Comparison of ENCODE assay signal across 28 cellular contexts in genomic region chr1:225635649-225636048, GRCh38. TPM values are rescaled to one million over a fixed set of nuclear protein-coding genes. Genes with fewer than 3 reads are reported as not detected.
DNase-seq lines count a peak whose midpoint lies in the region; ATAC-seq and TF ChIP-seq lines count a peak whose summit lies in the region.
"Had no signal": no experiment of that assay in that cellular context is flagged by ENCODE, and none has a peak within 500 bp of the region (broad histone marks: within the 10 kb centered on the region; RNA-seq: fewer than 3 reads in every experiment).

No MANE protein-coding gene starts in this region.

- no peak overlapping the region for H2BK5ac ChIP-seq in IMR-90 (ENCODE audit: low read depth, low read length, poor library complexity, severe bottlenecking)

- no peak overlapping the region for H3K4me2 ChIP-seq in IMR-90 (ENCODE audit: low read depth, low read length)

- CTCF ChIA-PET in IMR-90 (lab: Yijun Ruan, JAX), result interaction anchor here (0.6 to 0.9 kb wide), 2 partner anchors 13 to 16 kb away, joined by 3 read pairs; no protein-coding TSS in a partner anchor

- H3K36me3 ChIP-seq in IMR-90 (ENCODE audit: control insufficient read depth, insufficient read depth, low read length), result peaks cover 4% of the 10 kb centered on the region
- H3K36me3 ChIP-seq in HAP-1 (replicated peaks), result peaks cover 29% of the 10 kb centered on the region
- H3K36me3 ChIP-seq: gastrocnemius medialis, transverse colon had no signal

- no peaks in the 10 kb centered on the region for H3K9me3 ChIP-seq in IMR-90 (ENCODE audit: control insufficient read depth, insufficient read depth, low read length)
- peaks cover 6% of the 10 kb centered on the region for H3K9me3 ChIP-seq in HAP-1
- H3K9me3 ChIP-seq: gastrocnemius medialis, transverse colon had no signal

- no peak for TF ChIP-seq RAD21 in IMR-90 (IDR thresholded peaks at IDR 0.05; ENCODE audit: low read length)

- no peak overlapping the region for H2AK5ac ChIP-seq in IMR-90 (ENCODE audit: low read depth, low read length)

- no peak overlapping the region for H2BK120ac ChIP-seq in IMR-90 (ENCODE audit: low read depth, low read length)

- no peak overlapping the region for H3K56ac ChIP-seq in IMR-90 (ENCODE audit: extremely low read depth, insufficient read depth, low read length)

- no peak overlapping the region for H2AK9ac ChIP-seq in IMR-90 (replicated peaks; ENCODE audit: low read depth, low read length, poor library complexity)

- no peaks in the 10 kb centered on the region; the same call in 1 of the 2 replicates for H3K9me1 ChIP-seq in IMR-90 (ENCODE audit: insufficient read depth, low read length)

- peak overlapping the region; percentile 59 for H3K27ac Mint-ChIP-seq in progenitor cell of endocrine pancreas
- H3K27ac Mint-ChIP-seq: activated CD8-positive, alpha-beta T cell treated with anti-CD3 and anti-CD28 coated beads, Interleukin-2, amount 10 ng/mL, durations not matched to agents 7 days and 5 days; dendritic cell treated with granulocyte-macrophage colony-stimulating factor and Interleukin-4, amounts not matched to agents 40 ng/mL and 50 ng/mL, for 4 days; naive thymus-derived CD8-positive, alpha-beta T cell; T-helper 2 cell treated with Interferon-gamma antibody and Interleukin-4, amounts not matched to agents 5 μg/mL and 100 μg/mL, for 36 hours had no signal

- no peak overlapping the region for H4K91ac ChIP-seq in IMR-90 (ENCODE audit: insufficient read depth, low read depth, low read length)

- peak; percentile 57 for DNase-seq in EH (ENCODE audit: low read depth)
- no peak for DNase-seq in IMR-90
- DNase-seq in fibroblast of peridontal ligament (ENCODE audit: extremely low read depth), result peak; percentile 80
- no peak for DNase-seq in progenitor cell of endocrine pancreas (ENCODE audit: low spot score, unreplicated experiment)
- no peak for DNase-seq in HAP-1 (ENCODE audit: low spot score in 2 of 2)
- no peak for DNase-seq in GM03348 (ENCODE audit: low spot score)
- no peak for DNase-seq in DMS 273 treated with DMSO at 0.1 percent for 48 hours (lab: John Stamatoyannopoulos, UW)
- DNase-seq: activated CD8-positive, alpha-beta T cell treated with anti-CD3 and anti-CD28 coated beads, Interleukin-2, amount 10 ng/mL, durations not matched to agents 7 days and 5 days; activated naive CD4-positive, alpha-beta T cell treated with anti-CD3 and anti-CD28 coated beads, Interleukin-2, amount 50 U/mL, for 16 hours; C1 segment of cervical spinal cord; COR-L47; DMS79; erythroblast; gastrocnemius medialis; GF-D8; kidney glomerular epithelial cell; MV-4-11; naive thymus-derived CD8-positive, alpha-beta T cell; NCI-H1436; NCI-H2081; NCI-H2227 treated with DMSO at 0.1 percent for 48 hours; NCI-H526 treated with DMSO at 0.1 percent for 48 hours; Right ventricle myocardium superior; stimulated activated CD4-positive, alpha-beta T cell treated with anti-CD3 and anti-CD28 coated beads, Interleukin-4, amount 100 ng/mL, for 24 hours; transverse colon had no signal

- H3K18ac ChIP-seq in IMR-90 (ENCODE audit: low read depth, low read length), result no peak overlapping the region

- H3K4me1 Mint-ChIP-seq in progenitor cell of endocrine pancreas (ENCODE audit: low read depth), result peaks cover 17% of the 10 kb centered on the region
- H3K4me1 Mint-ChIP-seq: naive thymus-derived CD8-positive, alpha-beta T cell had no signal

- no peak overlapping the region for H3K9ac ChIP-seq in IMR-90 (ENCODE audit: low read depth, low read length)

- BruUV-seq in IMR-90 (replicated peaks; lab: Mats Ljungman, UMichigan), result no TSS peak

- H3K27ac ChIP-seq in IMR-90 (ENCODE audit: insufficient read depth, low read length), result no peak overlapping the region
- H3K27ac ChIP-seq: gastrocnemius medialis, transverse colon had no signal

- H4K20me1 ChIP-seq in IMR-90 (ENCODE audit: insufficient read depth, low read length), result peaks cover 71% of the 10 kb centered on the region

- in situ Hi-C loops in IMR-90 (cut with MboI; ENCODE audit: low sequenced_read_pairs) (no loop called here), HAP-1 (cut with MboI; ENCODE audit: low sequenced_read_pairs) (no loop called here)

- H3K4me3 ChIP-seq in IMR-90 (ENCODE audit: insufficient read depth, low read depth, low read length), result no peak overlapping the region
- no peak overlapping the region for H3K4me3 ChIP-seq in HAP-1
- H3K4me3 ChIP-seq: gastrocnemius medialis, transverse colon had no signal

- no peak overlapping the region for H2BK15ac ChIP-seq in IMR-90 (ENCODE audit: low read depth, low read length)

- H3K27me3 Mint-ChIP-seq in progenitor cell of endocrine pancreas, result no peaks in the 10 kb centered on the region
- H3K27me3 Mint-ChIP-seq: dendritic cell treated with granulocyte-macrophage colony-stimulating factor and Interleukin-4, amounts not matched to agents 40 ng/mL and 50 ng/mL, for 4 days had no signal

- POLR2A ChIA-PET in IMR-90 (lab: Charles Lee; ENCODE audit: unreplicated experiment), result no interaction called here

- no peak overlapping the region for H4K5ac ChIP-seq in IMR-90 (ENCODE audit: low read depth, low read length)

- H3K36me3 Mint-ChIP-seq in progenitor cell of endocrine pancreas (ENCODE audit: insufficient read depth), result peaks cover 28% of the 10 kb centered on the region

- dilution Hi-C loops in IMR-90 (cut with HindIII; ENCODE audit: low sequenced_read_pairs, unreplicated experiment), result no loop called here

- H3K23ac ChIP-seq in IMR-90 (ENCODE audit: low read depth, low read length), result no peak overlapping the region

- H3K79me1 ChIP-seq in IMR-90 (ENCODE audit: low read depth in 1 of 2, low read length in 2 of 2), result peaks cover 30 to 71% of the 10 kb centered on the region in 2 experiments

- H3K27me3 ChIP-seq in IMR-90 (ENCODE audit: control insufficient read depth, insufficient read depth, low read length) (no peaks in the 10 kb centered on the region), HAP-1 (ENCODE audit: low read depth) (no peaks in the 10 kb centered on the region)
- H3K27me3 ChIP-seq: gastrocnemius medialis, transverse colon had no signal

- TF ChIP-seq POLR2A in IMR-90 (IDR thresholded peaks at IDR 0.05; ENCODE audit: low read depth, low read length), result no peak

- H3K4ac ChIP-seq in IMR-90 (ENCODE audit: low read depth, low read length), result no peak overlapping the region

- no peak overlapping the region for H2AFZ ChIP-seq in IMR-90 (replicated peaks; ENCODE audit: low read length, poor library complexity)

- no peak overlapping the region for H3K4me3 Mint-ChIP-seq in progenitor cell of endocrine pancreas (ENCODE audit: low read depth)
- H3K4me3 Mint-ChIP-seq: activated CD8-positive, alpha-beta T cell treated with anti-CD3 and anti-CD28 coated beads, Interleukin-2, amount 10 ng/mL, durations not matched to agents 7 days and 5 days; dendritic cell treated with granulocyte-macrophage colony-stimulating factor and Interleukin-4, amounts not matched to agents 40 ng/mL and 50 ng/mL, for 4 days; naive thymus-derived CD8-positive, alpha-beta T cell; T-helper 2 cell treated with Interferon-gamma antibody and Interleukin-4, amounts not matched to agents 5 μg/mL and 100 μg/mL, for 36 hours had no signal

- H4K8ac ChIP-seq in IMR-90 (ENCODE audit: low read depth in 2 of 2, low read length in 2 of 2), result no peak overlapping the region

- TF ChIP-seq CTCF in IMR-90 (conservative IDR thresholded peaks at IDR 0.05; ENCODE audit: low read depth, low read length), result no peak
- TF ChIP-seq CTCF in progenitor cell of endocrine pancreas (IDR thresholded peaks at IDR 0.05; ENCODE audit: unreplicated experiment), result no peak

- H3K4me1 ChIP-seq in IMR-90 (ENCODE audit: control insufficient read depth, insufficient read depth, low read length) (peaks cover 3% of the 10 kb centered on the region), HAP-1 (peaks cover 14% of the 10 kb centered on the region)

- H3K14ac ChIP-seq in IMR-90 (replicated peaks; ENCODE audit: low read depth, low read length), result no peak overlapping the region

- no peak overlapping the region for H2BK20ac ChIP-seq in IMR-90 (ENCODE audit: low read depth, low read length)

- ATAC-seq in IMR-90 (ENCODE audit: low read depth), result peak; percentile 51
- ATAC-seq: activated CD8-positive, alpha-beta T cell treated with anti-CD3 and anti-CD28 coated beads, Interleukin-2, amount 10 ng/mL, durations not matched to agents 7 days and 5 days; gastrocnemius medialis; HepG2; naive thymus-derived CD8-positive, alpha-beta T cell had no signal

- H3K9me3 Mint-ChIP-seq in progenitor cell of endocrine pancreas (ENCODE audit: low read depth), result peaks cover 7% of the 10 kb centered on the region
- H3K9me3 Mint-ChIP-seq: dendritic cell treated with granulocyte-macrophage colony-stimulating factor and Interleukin-4, amounts not matched to agents 40 ng/mL and 50 ng/mL, for 4 days; T-helper 2 cell treated with Interferon-gamma antibody and Interleukin-4, amounts not matched to agents 5 μg/mL and 100 μg/mL, for 36 hours had no signal

- intact Hi-C loops in IMR-90 (cut with micrococcal nuclease), result loop anchor here (5.0 kb wide), 1 partner anchor 33 kb away; no protein-coding TSS in a partner anchor

TF ChIP-seq in IMR-90, 13 proteins besides CTCF, POLR2A, EP300 and RAD21:
- no peak for TF ChIP-seq MAZ (IDR thresholded peaks at IDR 0.05; ENCODE audit: borderline replicate concordance, low read depth, low read length)
- TF ChIP-seq FOS (IDR thresholded peaks at IDR 0.05; ENCODE audit: low read depth, low read length), result no peak
- peak; percentile 40; the same call in 1 of the 2 replicates for TF ChIP-seq USF2 (IDR thresholded peaks at IDR 0.05; ENCODE audit: low read depth, low read length)
- peak; percentile 42; the same call in 1 of the 2 replicates for TF ChIP-seq MXI1 (IDR thresholded peaks at IDR 0.05; ENCODE audit: borderline replicate concordance, low read depth, low read length)
- TF ChIP-seq CHD1 (IDR thresholded peaks at IDR 0.05; ENCODE audit: low read depth, low read length), result no peak
- TF ChIP-seq RCOR1 (IDR thresholded peaks at IDR 0.05; ENCODE audit: insufficient replicate concordance, low read length), result no peak
- TF ChIP-seq RFX5 (IDR thresholded peaks at IDR 0.05; ENCODE audit: low read depth, low read length), result no peak

RNA-seq across cellular contexts. Expression of gene ENAH, which starts 17.3 kb away (rescaled TPM):
- total RNA-seq in IMR-90 (2012; rRNA removed) (82.5 and 86.9 TPM in 2 replicates), progenitor cell of endocrine pancreas (213 and 217 TPM in 2 replicates)
- polyA plus RNA-seq in IMR-90 (2012; rRNA removed), result 47.4 and 61.3 TPM in 2 replicates
- 7.3 and 9.4 TPM in 2 replicates for polyA plus RNA-seq in IMR-90 (2012; cell fraction: cytosol; rRNA removed)
- 10.8 and 45.1 TPM in 2 replicates for polyA plus RNA-seq in IMR-90 (2012; cell fraction: nucleus; rRNA removed; ENCODE audit: low replicate concordance)
- total RNA-seq: activated CD8-positive, alpha-beta T cell treated with anti-CD3 and anti-CD28 coated beads, Interleukin-2, amount 10 ng/mL, durations not matched to agents 7 days and 5 days had no signal

Comparison
In these comparisons a context has a peak if more than half of its experiments do, and no peak if none do; other contexts are left out.
1. DNase-seq: peak in EH (single experiment) and fibroblast of peridontal ligament (single experiment); none in IMR-90 (single experiment), progenitor cell of endocrine pancreas (single experiment), HAP-1 (0 of 2), GM03348 (single experiment) and DMS 273 treated with DMSO at 0.1 percent for 48 hours (single experiment).